Comparison of ENCODE assay signal across 22 cellular contexts in genomic region chr2:24597181-24597870, GRCh38.
A peak's percentile ranks its signal among the peaks of the same experiment; 100 is the strongest.
DNase-seq lines count a peak whose midpoint lies in the region; ATAC-seq and TF ChIP-seq lines count a peak whose summit lies in the region.
"Had no signal": no experiment of that assay in that cellular context is flagged by ENCODE, and none has a peak within 500 bp of the region (broad histone marks: within the 10 kb centered on the region; RNA-seq: fewer than 3 reads in every experiment).

No MANE protein-coding gene starts in this region.

- H3K36me3 Mint-ChIP-seq in MCF 10A (ENCODE audit: insufficient read depth, unreplicated experiment): no peaks in the 10 kb centered on the region

- in situ Hi-C loops in GM13977 (cut with MboI; ENCODE audit: low pct_unique_long_range_greater_than_20kb, low sequenced_read_pairs, unreplicated experiment): no loop called here

- BruUV-seq in MCF 10A (replicated peaks; lab: Mats Ljungman, UMichigan): no TSS peak

- H3K4me3 Mint-ChIP-seq in MCF 10A (ENCODE audit: unreplicated experiment): no peak overlapping the region
- H3K4me3 Mint-ChIP-seq: CD4-positive, alpha-beta T cell; IgD-negative memory B cell had no signal

- CTCF ChIA-PET in MCF 10A (lab: Yijun Ruan, JAX): interaction anchor here (0.6 to 0.7 kb wide), 3 partner anchors 16 to 182 kb away, joined by 3 read pairs; no protein-coding TSS in a partner anchor

- no peaks in the 10 kb centered on the region for H3K9me3 Mint-ChIP-seq in MCF 10A (ENCODE audit: unreplicated experiment)
- H3K9me3 Mint-ChIP-seq: CD4-positive, alpha-beta T cell; IgD-negative memory B cell had no signal

- H3K4me1 Mint-ChIP-seq in MCF 10A (ENCODE audit: insufficient read depth, unreplicated experiment): no peaks in the 10 kb centered on the region

- no peak for ATAC-seq in GM21423 (IDR thresholded peaks at IDR 0.05; ENCODE audit: unreplicated experiment)
- ATAC-seq: Right ventricle myocardium inferior had no signal

- TF ChIP-seq CTCF in MCF 10A (IDR thresholded peaks at IDR 0.05; ENCODE audit: unreplicated experiment) (no peak), GM13977 (IDR thresholded peaks at IDR 0.05; ENCODE audit: extremely low read depth, insufficient read depth, missing control alignments) (no peak)

- no peaks in the 10 kb centered on the region for H3K27me3 Mint-ChIP-seq in MCF 10A (ENCODE audit: insufficient read depth, unreplicated experiment)
- H3K27me3 Mint-ChIP-seq: CD4-positive, alpha-beta T cell; IgD-negative memory B cell had no signal

- intact Hi-C loops in MCF 10A (cut with micrococcal nuclease): loop anchor here (2.0 kb wide), 1 partner anchor 13 kb away; no protein-coding TSS in a partner anchor

- POLR2A ChIA-PET in MCF 10A (lab: Yijun Ruan, JAX): interaction anchor here (1.1 kb wide), 1 partner anchor 8 kb away, joined by 3 read pairs; no protein-coding TSS in a partner anchor

- no peak overlapping the region for H3K27ac Mint-ChIP-seq in MCF 10A (ENCODE audit: low read depth, unreplicated experiment)
- H3K27ac Mint-ChIP-seq: CD4-positive, alpha-beta T cell; IgD-negative memory B cell had no signal

- DNase-seq in COLO829 (ENCODE audit: low spot score) (peak; percentile 63), NCI-H1048 (lab: John Stamatoyannopoulos, UW) (peak; percentile 35), amniotic epithelial cell (ENCODE audit: low read depth) (peak; percentile 65), islet precursor cell (peak; percentile 62), MCF 10A (ENCODE audit: unreplicated experiment) (no peak), HCEC 1CT (no peak), GM13977 (ENCODE audit: low spot score) (no peak)
- DNase-seq: CD4-positive, alpha-beta T cell; COR-L47; DMS79; GF-D8; NCI-H1105; NCI-H1436 treated with DMSO at 0.1 percent for 48 hours; NCI-H187 treated with DMSO at 0.1 percent for 48 hours; NCI-H2171 treated with DMSO at 0.1 percent for 48 hours; NCI-H446; NCI-H524 treated with DMSO at 0.1 percent for 48 hours; PC-9; SJCRH30 had no signal

Comparison
In these comparisons a context has a peak if more than half of its experiments do, and no peak if none do; other contexts are left out.
1. DNase-seq: peak in COLO829 (single experiment), NCI-H1048 (single experiment), amniotic epithelial cell (single experiment) and islet precursor cell (single experiment); none in MCF 10A (single experiment), HCEC 1CT (single experiment) and GM13977 (single experiment).